ENCODE assay signal across 2 cellular contexts in genomic region chr5:178081571-178082244, GRCh38.
TF ChIP-seq lines count a peak whose summit lies in the region.

No MANE protein-coding gene starts in this region.

TF ChIP-seq in GM23338, 12 proteins besides CTCF, POLR2A, EP300 and RAD21:
- no peak for TF ChIP-seq REST (IDR thresholded peaks at IDR 0.05; ENCODE audit: unreplicated experiment)
- TF ChIP-seq EZH2phosphoT487 (IDR thresholded peaks at IDR 0.05; ENCODE audit: unreplicated experiment): no peak
- no peak for TF ChIP-seq NANOG (IDR thresholded peaks at IDR 0.05; ENCODE audit: borderline replicate concordance)
- no peak for TF ChIP-seq STAT1 (IDR thresholded peaks at IDR 0.05; ENCODE audit: unreplicated experiment)
- no peak for TF ChIP-seq ETS1 (IDR thresholded peaks at IDR 0.05)
- TF ChIP-seq CREB1 (CRISPR knock-in tag; IDR thresholded peaks at IDR 0.05; ENCODE audit: low read depth): no peak
TF ChIP-seq in GM23338: peak in this region for 0.

TF ChIP-seq in H1, 55 proteins besides CTCF, POLR2A, EP300 and RAD21:
- no peak for TF ChIP-seq CHD2 (IDR thresholded peaks at IDR 0.05; ENCODE audit: low read length)
- TF ChIP-seq ATF3 (IDR thresholded peaks at IDR 0.05; ENCODE audit: insufficient read depth, low read depth, low read length): no peak
- TF ChIP-seq CBX8 (IDR thresholded peaks at IDR 0.05; ENCODE audit: borderline replicate concordance, low read depth, low read length): no peak
- TF ChIP-seq TEAD4 (IDR thresholded peaks at IDR 0.05; ENCODE audit: low read depth, low read length): no peak
- TF ChIP-seq SIX5 (IDR thresholded peaks at IDR 0.05; ENCODE audit: low read depth, low read length): no peak
